8 cellular contexts compared by ENCODE assay signal in the genomic region with DNA sequence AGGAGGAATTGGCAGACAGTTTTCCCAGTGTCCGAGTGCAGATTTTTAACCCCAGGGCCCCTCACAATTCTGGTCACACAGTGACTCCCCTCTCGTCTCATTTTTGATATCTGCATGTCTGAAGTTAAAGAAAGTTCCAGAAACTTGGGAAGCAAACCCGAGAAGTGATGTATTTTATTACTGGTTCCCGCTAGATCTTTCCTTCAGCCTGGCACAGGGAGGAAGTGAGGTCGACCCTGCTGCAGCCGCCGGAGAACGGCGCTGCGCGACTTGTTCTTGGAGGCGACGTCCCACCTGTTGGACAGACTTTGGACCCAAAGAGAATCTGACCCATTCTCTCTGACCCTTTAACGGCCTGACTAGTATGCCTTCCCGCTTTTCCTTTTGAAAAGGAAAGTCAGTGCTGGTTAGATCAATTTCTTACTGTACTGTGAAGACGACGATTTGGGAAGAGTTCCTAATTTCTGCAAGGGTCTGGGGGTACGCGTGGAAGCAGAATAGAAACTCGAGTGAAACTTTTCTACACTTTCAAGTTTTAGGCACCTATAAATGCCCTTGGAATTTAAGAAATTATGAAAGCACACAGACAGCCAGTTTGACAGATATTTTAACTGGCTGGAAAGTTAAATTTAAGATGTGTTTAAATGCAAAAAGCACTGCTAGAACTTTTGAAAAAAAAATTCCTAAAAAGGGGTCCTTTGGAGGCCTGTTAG. TPM values are rescaled to one million over a fixed set of nuclear protein-coding genes. Genes with fewer than 3 reads are reported as not detected.
A peak's percentile ranks its signal among the peaks of the same experiment; 100 is the strongest.
DNase-seq lines count a peak whose midpoint lies in the region; ATAC-seq, FAIRE-seq and TF ChIP-seq lines count a peak whose summit lies in the region.

No MANE protein-coding gene starts in this region.

- no peak for TF ChIP-seq POLR2A in H1 (IDR thresholded peaks at IDR 0.05; ENCODE audit: control extremely low read depth in 1 of 2, low read depth in 2 of 2, low read length in 2 of 2)
- no peak for TF ChIP-seq POLR2A in transverse colon (IDR thresholded peaks at IDR 0.05)

- no peak for TF ChIP-seq EP300 in H1 (IDR thresholded peaks at IDR 0.05; ENCODE audit: borderline replicate concordance in 1 of 2, low read depth in 2 of 2, low read length in 2 of 2)
- no peak for TF ChIP-seq EP300 in transverse colon (IDR thresholded peaks at IDR 0.05; ENCODE audit: low read depth)

- H4K8ac ChIP-seq in H1 (ENCODE audit: extremely low read depth, insufficient read depth, low read length): no peak overlapping the region

- no peak overlapping the region for H3K56ac ChIP-seq in H1 (replicated peaks; ENCODE audit: insufficient read length, low read depth, low read length)

- H4K20me1 ChIP-seq in H1 (replicated peaks in 1 of 2; ENCODE audit: control insufficient read depth in 1 of 2, insufficient read depth in 2 of 2, low read length in 2 of 2): peaks cover 0 to 5% of the 10 kb centered on the region in 2 experiments

- peaks cover 6% of the 10 kb centered on the region; the same call in 1 of the 2 replicates for H3K79me1 ChIP-seq in H1 (ENCODE audit: low read depth, low read length)

- peaks cover 0 to 41% of the 10 kb centered on the region in 2 experiments; a peak in 2 of 4 replicates for H3K79me2 ChIP-seq in H1 (ENCODE audit: control insufficient read depth in 1 of 2, insufficient read depth in 2 of 2, low read length in 2 of 2)

- peak overlapping the region; percentile 60 to 75 (median 67) for H3K4me3 ChIP-seq in H1 (ENCODE audit: extremely low read depth in 1 of 4, insufficient read depth in 2 of 4, low read depth in 3 of 4, low read length in 4 of 4)
- peak overlapping the region; percentile 75 for H3K4me3 ChIP-seq in mononuclear cell (ENCODE audit: low read length)
- peak overlapping the region; percentile 74 to 85 (median 76) for H3K4me3 ChIP-seq in transverse colon

- H3K9me3 ChIP-seq in T-helper 17 cell (ENCODE audit: control insufficient read depth, low read length, poor library complexity, severe bottlenecking) (no peaks in the 10 kb centered on the region), H1 (ENCODE audit: insufficient read depth in 2 of 2, low read depth in 1 of 2, low read length in 1 of 2) (no peaks in the 10 kb centered on the region), mononuclear cell (ENCODE audit: low read depth, low read length) (no peaks in the 10 kb centered on the region), transverse colon (no peaks in the 10 kb centered on the region)

- in situ Hi-C loops in transverse colon (cut with MboI; ENCODE audit: low pct_ligation_motif_present in 1 of 4, low pct_unique_long_range_greater_than_20kb in 1 of 4, low sequenced_read_pairs in 3 of 4): no loop called here

- peaks cover 52% of the 10 kb centered on the region for H3K4me1 Mint-ChIP-seq in T-helper 17 cell

- no peak overlapping the region for H4K5ac ChIP-seq in H1 (ENCODE audit: insufficient read length, low read depth, low read length)

- no peak overlapping the region for H2BK20ac ChIP-seq in H1 (ENCODE audit: low read length)

- no peak overlapping the region for H2BK15ac ChIP-seq in H1 (ENCODE audit: low read length)

- no peak for TF ChIP-seq RAD21 in H1 (IDR thresholded peaks at IDR 0.05 in 1 of 2, conservative IDR thresholded peaks at IDR 0.05 in 1 of 2; ENCODE audit: low read depth in 2 of 2, low read length in 2 of 2)

- no peak overlapping the region for H3K4ac ChIP-seq in H1 (replicated peaks; ENCODE audit: insufficient read length, low read depth, low read length)

- H3K23me2 ChIP-seq in H1 (ENCODE audit: low read depth, low read length): peaks cover 6% of the 10 kb centered on the region; the same call in 1 of the 2 replicates

- no peak overlapping the region for H2BK12ac ChIP-seq in H1 (ENCODE audit: low read depth, low read length)

- no peak overlapping the region for H3K18ac ChIP-seq in H1 (ENCODE audit: extremely low read depth, low read length)

- H2BK120ac ChIP-seq in H1 (replicated peaks; ENCODE audit: low read depth, low read length): no peak overlapping the region

- H3K27me3 ChIP-seq in H1 (replicated peaks in 1 of 4; ENCODE audit: control insufficient read depth in 3 of 4, extremely low read depth in 1 of 4, insufficient read depth in 3 of 4, low read length in 3 of 4): peaks cover 0 to 19% (median 14%) of the 10 kb centered on the region in 4 experiments; a peak in 6 of 7 replicates
- no peaks in the 10 kb centered on the region for H3K27me3 ChIP-seq in mononuclear cell (ENCODE audit: insufficient read depth, low read length)
- H3K27me3 ChIP-seq in transverse colon: no peaks in the 10 kb centered on the region

- no peak overlapping the region for H4K91ac ChIP-seq in H1 (replicated peaks; ENCODE audit: insufficient read length, low read length)

- H3K36me3 ChIP-seq in H1 (ENCODE audit: control insufficient read depth in 2 of 4, insufficient read depth in 4 of 4, low read length in 3 of 4) (no peaks in the 10 kb centered on the region), transverse colon (no peaks in the 10 kb centered on the region)

- no peak overlapping the region; a peak in 1 of 7 replicates for H3K9ac ChIP-seq in H1 (replicated peaks in 1 of 4; ENCODE audit: extremely low read depth in 1 of 4, low read depth in 3 of 4, low read length in 3 of 4)

- CTCF ChIA-PET in H1 (lab: Charles Lee; ENCODE audit: partially characterized antibody): interaction anchor here (1.0 to 1.4 kb wide), 2 partner anchors 17 to 349 kb away, joined by 3 to 4 read pairs; no protein-coding TSS in a partner anchor

- H3K27ac ChIP-seq in H1 (ENCODE audit: low read depth, low read length) (no peak overlapping the region), transverse colon (peak overlapping the region; percentile 89 to 98 (median 94))

- no peak for FAIRE-seq in H1 (lab: Jason Lieb, UNC)

- no peak overlapping the region for H2AFZ ChIP-seq in H1 (ENCODE audit: low read length)

- intact Hi-C loops in transverse colon (cut with DNase I; ENCODE audit: low total_unique reads): no loop called here

- no peak overlapping the region for H3K23ac ChIP-seq in H1 (ENCODE audit: insufficient read length)

- H3K36me3 Mint-ChIP-seq in T-helper 17 cell (ENCODE audit: low read depth): peaks cover 4% of the 10 kb centered on the region

- no peak overlapping the region for H2AK5ac ChIP-seq in H1 (ENCODE audit: low read depth, low read length)

- DNase-seq in NCI-H2029 (lab: John Stamatoyannopoulos, UW) (peak; percentile 31), NCI-H2029 treated with DMSO at 0.1 percent for 48 hours (lab: John Stamatoyannopoulos, UW) (no peak), HuH-7.5 (ENCODE audit: low spot score) (peak; percentile 43), T-helper 17 cell (no peak), H1 (ENCODE audit: low read depth in 1 of 2, low spot score in 2 of 2) (no peak), transverse colon (peak; percentile 65)

- peak overlapping the region; percentile 94 for H3K4me3 Mint-ChIP-seq in T-helper 17 cell

- no peak overlapping the region for H3K14ac ChIP-seq in H1 (ENCODE audit: insufficient read length)

- H2BK5ac ChIP-seq in H1 (ENCODE audit: low read depth, low read length): no peak overlapping the region

- POLR2A ChIA-PET in H1 (lab: Charles Lee; ENCODE audit: partially characterized antibody): no interaction called here

- H3K4me2 ChIP-seq in H1 (ENCODE audit: insufficient read depth in 1 of 2, low read depth in 2 of 2, low read length in 2 of 2): peak overlapping the region; percentile 92 to 99

- no peak for ATAC-seq in T-helper 17 cell
- no peak for ATAC-seq in GM21367 (IDR thresholded peaks at IDR 0.05; ENCODE audit: unreplicated experiment)

- H3K4me1 ChIP-seq in H1 (replicated peaks in 1 of 4; ENCODE audit: control insufficient read depth in 3 of 4, insufficient read depth in 4 of 4, low read length in 3 of 4): peaks cover 3 to 10% (median 8%) of the 10 kb centered on the region in 4 experiments; a peak in 5 of 7 replicates
- H3K4me1 ChIP-seq in mononuclear cell (ENCODE audit: insufficient read depth, low read length): peaks cover 52% of the 10 kb centered on the region
- H3K4me1 ChIP-seq in transverse colon: peaks cover 12 to 61% (median 37%) of the 10 kb centered on the region in 4 donors

- H3K27ac Mint-ChIP-seq in T-helper 17 cell: peak overlapping the region; percentile 99

- no peaks in the 10 kb centered on the region for H3K27me3 Mint-ChIP-seq in T-helper 17 cell

- 14% methylated on average over 19 of the region's 20 CpGs; no CpG with 5 or more reads in 1 of the 2 experiments for WGBS in H1 (ENCODE audit: extremely low coverage in 1 of 2, insufficient coverage in 1 of 2, insufficient read length in 1 of 2, insufficient replicate concordance in 2 of 2, low coverage in 1 of 2, low lambda C conversion rate in 2 of 2, missing lambda C conversion rate in 1 of 2), 2 experiments
- WGBS in transverse colon (ENCODE audit: low coverage in 1 of 2), 2 donors: 0 to 1% methylated on average over 5 to 20 of the region's 20 CpGs

- TF ChIP-seq CTCF in H1 (IDR thresholded peaks at IDR 0.05; ENCODE audit: control extremely low read depth in 1 of 3, insufficient read depth in 1 of 3, low read depth in 1 of 3, low read length in 3 of 3) (no peak), transverse colon (IDR thresholded peaks at IDR 0.05) (no peak)

TF ChIP-seq in H1, 55 proteins besides CTCF, POLR2A, EP300 and RAD21 (continues in another document):
- TF ChIP-seq HDAC2 (IDR thresholded peaks at IDR 0.05; ENCODE audit: borderline replicate concordance in 1 of 2, low read depth in 2 of 2, low read length in 2 of 2): no peak
- TF ChIP-seq, protein P1, sequence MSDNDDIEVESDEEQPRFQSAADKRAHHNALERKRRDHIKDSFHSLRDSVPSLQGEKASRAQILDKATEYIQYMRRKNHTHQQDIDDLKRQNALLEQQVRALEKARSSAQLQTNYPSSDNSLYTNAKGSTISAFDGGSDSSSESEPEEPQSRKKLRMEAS (IDR thresholded peaks at IDR 0.05): peak; percentile 58
- TF ChIP-seq, protein P2, sequence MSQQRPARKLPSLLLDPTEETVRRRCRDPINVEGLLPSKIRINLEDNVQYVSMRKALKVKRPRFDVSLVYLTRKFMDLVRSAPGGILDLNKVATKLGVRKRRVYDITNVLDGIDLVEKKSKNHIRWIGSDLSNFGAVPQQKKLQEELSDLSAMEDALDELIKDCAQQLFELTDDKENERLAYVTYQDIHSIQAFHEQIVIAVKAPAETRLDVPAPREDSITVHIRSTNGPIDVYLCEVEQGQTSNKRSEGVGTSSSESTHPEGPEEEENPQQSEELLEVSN (IDR thresholded peaks at IDR 0.05): 0 out of 2 replicates have a peak, but pooled peaks have one; percentile 36

RNA-seq across cellular contexts. Expression of a gene that starts 0.7 kb away (rescaled TPM):
- 10 to 100 TPM; 77.0 to 94.6 TPM for total RNA-seq in T-helper 17 cell
- total RNA-seq in H1 (2021; fragmentation: NEBNext Ultra II Directional; extraction: Animal tissue kit (Norgen Biotek cat#: 25700)): 30.5 and 34.8 TPM in 2 replicates
- 3.8 and 5.2 TPM in 2 replicates for polyA plus RNA-seq in H1 (2011; rRNA removed)
- polyA plus RNA-seq in H1 (2011; cell fraction: cytosol; rRNA removed): 7.0 TPM
- 6.6 TPM for polyA plus RNA-seq in H1 (2011; cell fraction: nucleus; rRNA removed)
- 8.6 to 17.4 TPM (median 9.4 TPM) in 4 replicates for polyA plus RNA-seq in H1 (2012, experiment 1 of 2)
- polyA plus RNA-seq in H1 (2012, experiment 2 of 2): 0.71 TPM
- polyA plus RNA-seq in H1 (2013, experiment 1 of 2): 7.2 TPM
- polyA plus RNA-seq in H1 (2013, experiment 2 of 2): 6.8 TPM
- polyA minus RNA-seq in H1 (2011; rRNA and poly(A)+ RNA removed): 30.6 and 34.9 TPM in 2 replicates
- polyA minus RNA-seq in H1 (2011; cell fraction: cytosol; rRNA and poly(A)+ RNA removed): 21.0 TPM
- 25.4 TPM for polyA minus RNA-seq in H1 (2011; cell fraction: nucleus; rRNA and poly(A)+ RNA removed)
- total RNA-seq in mononuclear cell: 88.1 TPM
- 10 to 100 TPM; 34.8 to 52.4 (median 40.4) TPM for total RNA-seq in transverse colon

Comparison
In these comparisons a context has a peak if more than half of its experiments do, and no peak if none do; other contexts are left out.
1. DNase-seq: peak in NCI-H2029 (single experiment), HuH-7.5 (single experiment) and transverse colon (single experiment); none in NCI-H2029 treated with DMSO at 0.1 percent for 48 hours (single experiment), T-helper 17 cell (0 of 3) and H1 (0 of 2).
2. Peak in every context shown above with its lines, with median percentiles within 50 percentile points of each other: H3K4me3 ChIP-seq.